6 cellular contexts compared by ENCODE assay signal in the genomic region with DNA sequence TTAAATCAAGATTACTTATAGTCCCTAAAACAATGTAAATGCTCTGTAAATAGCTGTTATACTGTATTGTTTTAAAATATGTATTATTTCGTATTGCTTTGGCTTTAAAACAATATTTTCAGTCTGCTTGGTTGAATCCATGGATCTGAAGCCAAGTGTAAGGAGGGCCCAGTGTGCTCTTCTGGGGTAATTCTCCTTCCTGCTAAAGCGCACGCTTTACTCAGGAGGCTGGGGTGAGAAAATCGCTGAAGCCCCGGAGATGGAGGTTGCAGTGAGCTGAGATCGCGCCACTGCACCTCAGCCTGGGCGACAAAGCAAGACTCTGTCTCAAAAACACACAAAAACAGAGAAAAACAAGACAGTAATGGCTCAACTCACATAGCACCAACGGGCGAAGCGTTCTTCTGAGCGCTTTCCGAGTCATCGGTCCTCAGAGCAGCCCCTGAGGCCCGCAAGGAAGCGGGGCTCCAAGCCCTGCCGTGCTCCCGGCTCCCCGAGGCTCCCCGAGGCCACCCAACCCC. TPM values are rescaled to one million over a fixed set of nuclear protein-coding genes. Genes with fewer than 3 reads are reported as not detected.
DNase-seq lines count a peak whose midpoint lies in the region; ATAC-seq, FAIRE-seq and TF ChIP-seq lines count a peak whose summit lies in the region.

No MANE protein-coding gene starts in this region.

- WGBS in A549 (ENCODE audit: missing lambda C conversion rate) = 5% methylated on average over 15 of the region's 20 CpGs

- TF ChIP-seq RAD21 in A549 (conservative IDR thresholded peaks at IDR 0.05 in 1 of 2, IDR thresholded peaks at IDR 0.05 in 1 of 2) = no peak

- H3K4me2 ChIP-seq in A549 = peak overlapping the region; percentile 83

- CTCF ChIA-PET in A549 (lab: Yijun Ruan, JAX) = interaction anchor here (1.0 to 1.6 kb wide), 8 partner anchors 8 to 120 kb away, joined by 3 to 7 read pairs (median 3); no protein-coding TSS in a partner anchor

- no peak for TF ChIP-seq EP300 in A549 (IDR thresholded peaks at IDR 0.05)

- H3K27ac ChIP-seq in A549 = peak overlapping the region; percentile 81 to 99
- H3K27ac ChIP-seq in angular gyrus (ENCODE audit: low read depth, low read length) = peak overlapping the region; percentile 77
- peak overlapping the region; percentile 45 for H3K27ac ChIP-seq in muscle layer of duodenum (ENCODE audit: low read length)

- no peak for TF ChIP-seq POLR2A in A549 (IDR thresholded peaks at IDR 0.05; ENCODE audit: low read length)

- H3K27me3 ChIP-seq in H7 (ENCODE audit: control insufficient read depth, insufficient read depth, low read length) (no peaks in the 10 kb centered on the region), muscle layer of duodenum (ENCODE audit: low read depth, low read length) (no peaks in the 10 kb centered on the region)

- H3K4me1 ChIP-seq in A549 = peaks cover 10% of the 10 kb centered on the region; the same call in 2 of the 3 replicates
- H3K4me1 ChIP-seq in muscle layer of duodenum (ENCODE audit: control insufficient read depth in 1 of 2, insufficient read depth in 2 of 2, low read length in 2 of 2) = peaks cover 4 to 31% of the 10 kb centered on the region in 2 donors

- no peak for FAIRE-seq in A549 (lab: Jason Lieb, UNC)

- no peak for TF ChIP-seq CTCF in A549 (IDR thresholded peaks at IDR 0.05)

- no peaks in the 10 kb centered on the region for H3K9me3 ChIP-seq in A549
- H3K9me3 ChIP-seq in muscle layer of duodenum (ENCODE audit: control insufficient read depth in 1 of 2, low read length in 2 of 2) = no peaks in the 10 kb centered on the region

- peak in 1 of 2 experiments; percentile 5; a peak in 3 of 6 replicates for ATAC-seq in A549

- H3K36me3 ChIP-seq in H7 (replicated peaks; ENCODE audit: control insufficient read depth, insufficient read depth, low read length) (no peaks in the 10 kb centered on the region), muscle layer of duodenum (ENCODE audit: control insufficient read depth in 1 of 2, insufficient read depth in 2 of 2, low read length in 2 of 2) (peaks cover 0 to 23% of the 10 kb centered on the region in 2 donors)

- POLR2A ChIA-PET in A549 (lab: Yijun Ruan, JAX) = interaction anchor here (1.0 to 1.2 kb wide), 2 partner anchors 54 to 205 kb away, joined by 3 to 6 read pairs; a partner anchor contains a TSS

- DNase-seq in A549 (ENCODE audit: low read depth in 1 of 2, low spot score in 1 of 2) (no peak), H7 (no peak), iPS-NIHi11 (ENCODE audit: low spot score) (no peak), NCI-H2029 (lab: John Stamatoyannopoulos, UW) (no peak)

- peak overlapping the region; percentile 55 for H3K4me3 ChIP-seq in A549
- H3K4me3 ChIP-seq in H7 (ENCODE audit: insufficient read depth, low read depth, low read length) = peak overlapping the region; percentile 53
- H3K4me3 ChIP-seq in muscle layer of duodenum (ENCODE audit: low read depth in 1 of 2, low read length in 2 of 2) = peak overlapping the region; percentile 72 to 83

TF ChIP-seq in A549, 52 proteins besides CTCF, POLR2A, EP300 and RAD21:
- no peak for TF ChIP-seq HDAC2 (IDR thresholded peaks at IDR 0.05)
- no peak for TF ChIP-seq ZC3H11A (IDR thresholded peaks at IDR 0.05)
- TF ChIP-seq ZFP36 (IDR thresholded peaks at IDR 0.05; ENCODE audit: borderline replicate concordance, partially characterized antibody) = no peak
- no peak for TF ChIP-seq SMC3 (IDR thresholded peaks at IDR 0.05)
- TF ChIP-seq RCOR1 (IDR thresholded peaks at IDR 0.05; ENCODE audit: low read depth, low read length) = no peak
- TF ChIP-seq KDM5A (IDR thresholded peaks at IDR 0.05) = no peak
- TF ChIP-seq TP53 (CRISPR knock-in tag; IDR thresholded peaks at IDR 0.05) = no peak
- TF ChIP-seq GATA3 (IDR thresholded peaks at IDR 0.05; ENCODE audit: borderline replicate concordance) = no peak
- TF ChIP-seq EHMT2 (IDR thresholded peaks at IDR 0.05; ENCODE audit: low read depth) = no peak
- TF ChIP-seq, protein P1, sequence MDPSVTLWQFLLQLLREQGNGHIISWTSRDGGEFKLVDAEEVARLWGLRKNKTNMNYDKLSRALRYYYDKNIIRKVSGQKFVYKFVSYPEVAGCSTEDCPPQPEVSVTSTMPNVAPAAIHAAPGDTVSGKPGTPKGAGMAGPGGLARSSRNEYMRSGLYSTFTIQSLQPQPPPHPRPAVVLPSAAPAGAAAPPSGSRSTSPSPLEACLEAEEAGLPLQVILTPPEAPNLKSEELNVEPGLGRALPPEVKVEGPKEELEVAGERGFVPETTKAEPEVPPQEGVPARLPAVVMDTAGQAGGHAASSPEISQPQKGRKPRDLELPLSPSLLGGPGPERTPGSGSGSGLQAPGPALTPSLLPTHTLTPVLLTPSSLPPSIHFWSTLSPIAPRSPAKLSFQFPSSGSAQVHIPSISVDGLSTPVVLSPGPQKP (IDR thresholded peaks at IDR 0.05; ENCODE audit: low read depth, low read length) = no peak
- TF ChIP-seq KDM1A (IDR thresholded peaks at IDR 0.05; ENCODE audit: low read depth) = no peak
- TF ChIP-seq, protein P2, sequence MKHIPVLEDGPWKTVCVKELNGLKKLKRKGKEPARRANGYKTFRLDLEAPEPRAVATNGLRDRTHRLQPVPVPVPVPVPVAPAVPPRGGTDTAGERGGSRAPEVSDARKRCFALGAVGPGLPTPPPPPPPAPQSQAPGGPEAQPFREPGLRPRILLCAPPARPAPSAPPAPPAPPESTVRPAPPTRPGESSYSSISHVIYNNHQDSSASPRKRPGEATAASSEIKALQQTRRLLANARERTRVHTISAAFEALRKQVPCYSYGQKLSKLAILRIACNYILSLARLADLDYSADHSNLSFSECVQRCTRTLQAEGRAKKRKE (CRISPR knock-in tag; IDR thresholded peaks at IDR 0.05; ENCODE audit: low read depth) = no peak
- TF ChIP-seq, protein P3, sequence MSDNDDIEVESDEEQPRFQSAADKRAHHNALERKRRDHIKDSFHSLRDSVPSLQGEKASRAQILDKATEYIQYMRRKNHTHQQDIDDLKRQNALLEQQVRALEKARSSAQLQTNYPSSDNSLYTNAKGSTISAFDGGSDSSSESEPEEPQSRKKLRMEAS (IDR thresholded peaks at IDR 0.05) = no peak
- no peak for TF ChIP-seq ESRRA (IDR thresholded peaks at IDR 0.05; ENCODE audit: borderline replicate concordance, low read length)
- TF ChIP-seq EHF (CRISPR knock-in tag; IDR thresholded peaks at IDR 0.05) = no peak
- TF ChIP-seq FOSL2 (IDR thresholded peaks at IDR 0.05) = no peak
- TF ChIP-seq FOSL2 (CRISPR knock-in tag; IDR thresholded peaks at IDR 0.05) = no peak
- no peak for TF ChIP-seq CHD2 (IDR thresholded peaks at IDR 0.05; ENCODE audit: low read length, partially characterized antibody)
- TF ChIP-seq, protein P4, sequence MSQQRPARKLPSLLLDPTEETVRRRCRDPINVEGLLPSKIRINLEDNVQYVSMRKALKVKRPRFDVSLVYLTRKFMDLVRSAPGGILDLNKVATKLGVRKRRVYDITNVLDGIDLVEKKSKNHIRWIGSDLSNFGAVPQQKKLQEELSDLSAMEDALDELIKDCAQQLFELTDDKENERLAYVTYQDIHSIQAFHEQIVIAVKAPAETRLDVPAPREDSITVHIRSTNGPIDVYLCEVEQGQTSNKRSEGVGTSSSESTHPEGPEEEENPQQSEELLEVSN (IDR thresholded peaks at IDR 0.05; ENCODE audit: borderline replicate concordance, low read depth) = no peak
- TF ChIP-seq ZNF302 (CRISPR knock-in tag; IDR thresholded peaks at IDR 0.05) = no peak

RNA-seq across cellular contexts. Expression of a gene that starts 0.4 kb away (rescaled TPM):
- 3.1 and 4.2 TPM in 2 replicates for polyA plus RNA-seq in A549 (2011; rRNA removed)
- 3.0 and 4.1 TPM in 2 replicates for polyA plus RNA-seq in A549 (2012; cell fraction: cytosol; rRNA removed)
- 65.6 and 96.4 TPM in 2 replicates for polyA plus RNA-seq in A549 (2012; cell fraction: nucleus; rRNA removed)
- 13.9 to 19.4 TPM (median 19.2 TPM) in 3 replicates for polyA plus RNA-seq in A549 (2017; fragmentation: RNase III; extraction: RNeasy Plus Mini Kit Qiagen cat#74134 plus additional on column Dnase treatment)
- polyA minus RNA-seq in A549 (2011; rRNA and poly(A)+ RNA removed) = 3.0 and 4.0 TPM in 2 replicates
- 4.6 TPM in 2 replicates for total RNA-seq in H7 (2014; rRNA removed; shearing (Covaris generic))

RNA-seq across cellular contexts. Expression of a gene that starts 6.7 kb away (rescaled TPM):
- 0.09 and 0.23 TPM in 2 replicates for polyA plus RNA-seq in A549 (2011; rRNA removed)
- 0.30 and 0.45 TPM in 2 replicates for polyA plus RNA-seq in A549 (2012; cell fraction: cytosol; rRNA removed)
- 1.3 and 1.7 TPM in 2 replicates for polyA plus RNA-seq in A549 (2012; cell fraction: nucleus; rRNA removed)
- 0.30 to 0.61 TPM (median 0.50 TPM) in 3 replicates for polyA plus RNA-seq in A549 (2017; fragmentation: RNase III; extraction: RNeasy Plus Mini Kit Qiagen cat#74134 plus additional on column Dnase treatment)
- polyA minus RNA-seq in A549 (2011; rRNA and poly(A)+ RNA removed) = 0.62 and 0.83 TPM in 2 replicates
- total RNA-seq in H7 (2014; rRNA removed; shearing (Covaris generic)) = 0.03 and 0.30 TPM in 2 replicates

RNA-seq across cellular contexts. Expression of a gene that starts 13.1 kb away (rescaled TPM):
- polyA plus RNA-seq in A549 (2011; rRNA removed) (2.7 and 3.3 TPM in 2 replicates), A549 (2017; fragmentation: RNase III; extraction: RNeasy Plus Mini Kit Qiagen cat#74134 plus additional on column Dnase treatment) (6.2 to 7.8 TPM (median 7.0 TPM) in 3 replicates)
- 7.5 and 10.4 TPM in 2 replicates for polyA plus RNA-seq in A549 (2012; cell fraction: cytosol; rRNA removed)
- polyA plus RNA-seq in A549 (2012; cell fraction: nucleus; rRNA removed) = 37.7 and 46.1 TPM in 2 replicates
- 2.7 and 3.2 TPM in 2 replicates for polyA minus RNA-seq in A549 (2011; rRNA and poly(A)+ RNA removed)
- 19.4 and 26.7 TPM in 2 replicates for total RNA-seq in H7 (2014; rRNA removed; shearing (Covaris generic))

RNA-seq across cellular contexts. Expression of a gene that starts 24.9 kb away (rescaled TPM):
- 4.7 and 8.3 TPM in 2 replicates for polyA plus RNA-seq in A549 (2011; rRNA removed)
- 26.5 and 32.6 TPM in 2 replicates for polyA plus RNA-seq in A549 (2012; cell fraction: cytosol; rRNA removed)
- 32.5 and 64.4 TPM in 2 replicates for polyA plus RNA-seq in A549 (2012; cell fraction: nucleus; rRNA removed)
- 11.2 to 11.4 TPM (median 11.2 TPM) in 3 replicates for polyA plus RNA-seq in A549 (2017; fragmentation: RNase III; extraction: RNeasy Plus Mini Kit Qiagen cat#74134 plus additional on column Dnase treatment)
- polyA minus RNA-seq in A549 (2011; rRNA and poly(A)+ RNA removed) = 40.2 and 49.5 TPM in 2 replicates
- total RNA-seq in H7 (2014; rRNA removed; shearing (Covaris generic)) = 23.3 and 39.1 TPM in 2 replicates

RNA-seq across cellular contexts. Expression of a gene that starts 54.2 kb away (rescaled TPM):
- polyA plus RNA-seq in A549 (2011; rRNA removed) (19.4 and 26.5 TPM in 2 replicates), A549 (2017; fragmentation: RNase III; extraction: RNeasy Plus Mini Kit Qiagen cat#74134 plus additional on column Dnase treatment) (14.8 to 16.7 TPM (median 15.7 TPM) in 3 replicates)
- 24.5 and 25.2 TPM in 2 replicates for polyA plus RNA-seq in A549 (2012; cell fraction: cytosol; rRNA removed)
- polyA plus RNA-seq in A549 (2012; cell fraction: nucleus; rRNA removed) = 174 and 196 TPM in 2 replicates
- polyA minus RNA-seq in A549 (2011; rRNA and poly(A)+ RNA removed) = 16.5 and 22.9 TPM in 2 replicates
- 6.5 and 8.4 TPM in 2 replicates for total RNA-seq in H7 (2014; rRNA removed; shearing (Covaris generic))
